20 cellular contexts compared by ENCODE assay signal in the genomic region with DNA sequence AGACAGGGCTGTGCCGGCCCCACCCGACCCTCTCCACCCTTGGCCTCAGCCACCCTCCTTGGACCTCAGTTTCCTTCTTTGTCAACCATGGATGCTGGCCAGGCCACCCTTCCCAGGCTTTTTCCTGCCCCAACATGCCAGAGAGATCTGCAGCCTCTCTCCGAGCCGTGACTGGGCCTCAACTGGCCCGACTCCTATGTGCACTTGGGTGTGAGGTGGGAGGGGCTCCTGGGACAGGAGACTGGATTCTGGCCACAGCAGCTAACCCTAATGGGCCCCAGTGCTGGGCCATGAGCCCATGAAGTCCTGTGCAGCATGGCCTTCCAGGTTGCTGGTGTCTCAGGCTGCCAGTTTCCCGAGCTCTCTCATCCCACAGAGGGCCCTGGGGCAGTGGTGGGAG.
"Had no signal": no experiment of that assay in that cellular context is flagged by ENCODE, and none has a peak within 500 bp of the region (broad histone marks: within the 10 kb centered on the region; RNA-seq: fewer than 3 reads in every experiment).

No MANE protein-coding gene starts in this region.

- H3K9me3 ChIP-seq: heart left ventricle, lower lobe of right lung, neutrophil, ovary, suprapubic skin, thoracic aorta, tibial artery, upper lobe of right lung had no signal

- H3K4me1 ChIP-seq: lower lobe of right lung, suprapubic skin, tibial artery, upper lobe of right lung had no signal

- H2AFZ ChIP-seq: hepatocyte had no signal

- H3K4me3 ChIP-seq: heart left ventricle, hepatocyte, lower lobe of right lung, ovary, skin epidermis, suprapubic skin, thoracic aorta, tibial artery, upper lobe of right lung had no signal

- ATAC-seq: lower lobe of right lung; naive thymus-derived CD8-positive, alpha-beta T cell; sciatic nerve; stimulated activated effector memory CD8-positive, alpha-beta T cell treated with anti-CD3 and anti-CD28 coated beads, Interleukin-12 subunit alpha, Interleukin-12 subunit beta, amount 100 ng/mL, for 72 hours; upper lobe of right lung had no signal

- H3K36me3 ChIP-seq: heart left ventricle, lower lobe of right lung, neutrophil, ovary, suprapubic skin, thoracic aorta, tibial artery, upper lobe of right lung had no signal

- H3K79me2 ChIP-seq: hepatocyte had no signal

- DNase-seq: islet precursor cell; lower lobe of right lung; mammary epithelial cell; mesenchymal stem cell; naive thymus-derived CD8-positive, alpha-beta T cell; occipital lobe; ovary; stimulated activated CD4-positive, alpha-beta T cell treated with anti-CD3 and anti-CD28 coated beads, Interleukin-4, amount 100 ng/mL, for 24 hours; stimulated activated naive CD4-positive, alpha-beta T cell; tibial artery; trophoblast cell; upper lobe of right lung had no signal

- H3K27ac ChIP-seq: hepatocyte, lower lobe of right lung, neutrophil, ovary, skin epidermis, suprapubic skin, thoracic aorta, tibial artery, upper lobe of right lung had no signal

- H3K27me3 ChIP-seq: ovary, upper lobe of right lung had no signal

- H3K4me2 ChIP-seq: hepatocyte had no signal
